In genomic region chr9:133991211-133991921, GRCh38 we compare ENCODE assay signal across 1 cellular context.
A peak's percentile ranks its signal among the peaks of the same experiment; 100 is the strongest.
TF ChIP-seq lines count a peak whose summit lies in the region.

No MANE protein-coding gene starts in this region.

TF ChIP-seq in IMR-90, 13 proteins besides CTCF, POLR2A, EP300 and RAD21 (continued from another document):
- TF ChIP-seq USF2 (IDR thresholded peaks at IDR 0.05; ENCODE audit: low read depth, low read length): no peak
- 0 out of 2 replicates have a peak, but pooled peaks have one; percentile 28 for TF ChIP-seq MAZ (IDR thresholded peaks at IDR 0.05; ENCODE audit: borderline replicate concordance, low read depth, low read length)
